In genomic region chr10:43354879-43355380, GRCh38 we compare ENCODE assay signal across 1 cellular context.
TF ChIP-seq lines count a peak whose summit lies in the region.

No MANE protein-coding gene starts in this region.

TF ChIP-seq in H1, 55 proteins besides CTCF, POLR2A, EP300 and RAD21:
- no peak for TF ChIP-seq ATF2 (IDR thresholded peaks at IDR 0.05; ENCODE audit: low read length)
- no peak for TF ChIP-seq CHD2 (IDR thresholded peaks at IDR 0.05; ENCODE audit: low read length)
- no peak for TF ChIP-seq POU5F1 (IDR thresholded peaks at IDR 0.05; ENCODE audit: low read depth, low read length)
- TF ChIP-seq RBBP5 (IDR thresholded peaks at IDR 0.05; ENCODE audit: borderline replicate concordance, low read depth, low read length): no peak
- no peak for TF ChIP-seq SRF (IDR thresholded peaks at IDR 0.05; ENCODE audit: low read depth, low read length)
- no peak for TF ChIP-seq SUZ12 (IDR thresholded peaks at IDR 0.05; ENCODE audit: low read length)
- no peak for TF ChIP-seq ATF3 (IDR thresholded peaks at IDR 0.05; ENCODE audit: insufficient read depth, low read depth, low read length)
- TF ChIP-seq SIRT6 (IDR thresholded peaks at IDR 0.05; ENCODE audit: low read length): no peak
- TF ChIP-seq MAX (IDR thresholded peaks at IDR 0.05): no peak
- no peak for TF ChIP-seq EZH2 (IDR thresholded peaks at IDR 0.05; ENCODE audit: low read depth, low read length, severe bottlenecking)
- no peak for TF ChIP-seq ASH2L (IDR thresholded peaks at IDR 0.05; ENCODE audit: low read length)
- no peak for TF ChIP-seq CREB1 (IDR thresholded peaks at IDR 0.05)
- no peak for TF ChIP-seq BRCA1 (IDR thresholded peaks at IDR 0.05; ENCODE audit: low read depth, low read length)
- no peak for TF ChIP-seq CTBP2 (IDR thresholded peaks at IDR 0.05; ENCODE audit: borderline replicate concordance, insufficient read depth, insufficient read length, low read length)
- TF ChIP-seq HDAC2 (IDR thresholded peaks at IDR 0.05; ENCODE audit: borderline replicate concordance in 1 of 2, low read depth in 2 of 2, low read length in 2 of 2): no peak
